8 cellular contexts compared by ENCODE assay signal in the genomic region with DNA sequence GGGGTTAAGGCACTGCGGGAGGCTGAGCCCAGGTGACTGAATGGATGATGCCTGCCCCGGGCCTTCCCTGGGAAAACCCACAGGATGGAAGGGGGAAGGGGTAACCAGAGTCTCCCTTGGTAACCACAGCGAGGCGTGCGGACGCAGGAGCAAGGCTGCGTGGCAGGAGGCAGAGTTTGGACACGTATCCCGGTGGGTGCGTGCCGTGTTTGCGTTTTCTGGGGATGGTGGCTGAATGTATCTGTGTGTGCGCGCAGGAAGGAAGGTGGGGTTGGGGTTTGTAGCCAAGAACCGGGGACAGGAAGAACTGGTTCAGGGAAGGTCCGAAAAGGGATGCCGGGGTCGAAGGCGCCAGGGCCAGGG. TPM values are rescaled to one million over a fixed set of nuclear protein-coding genes. Genes with fewer than 3 reads are reported as not detected.
DNase-seq lines count a peak whose midpoint lies in the region; ATAC-seq, FAIRE-seq and TF ChIP-seq lines count a peak whose summit lies in the region.

No MANE protein-coding gene starts in this region.

- in situ Hi-C loops in brain microvascular endothelial cell (cut with HindIII; ENCODE audit: low pct_ligation_motif_present, low sequenced_read_pairs): no loop called here

- no peaks in the 10 kb centered on the region for H3K9me3 ChIP-seq in muscle layer of colon (ENCODE audit: low read length)

- peaks cover 12% of the 10 kb centered on the region for H3K4me1 ChIP-seq in muscle layer of colon (ENCODE audit: insufficient read depth, low read length)

- DNase-seq in stimulated activated CD4-positive, alpha-beta T cell treated with anti-CD3 and anti-CD28 coated beads, Interleukin-4, amount 100 ng/mL, for 1 hour: peak; percentile 10
- no peak for DNase-seq in stimulated activated CD4-positive, alpha-beta T cell treated with anti-CD3 and anti-CD28 coated beads, Interleukin-15, amount 100 ng/mL, for 24 hours
- no peak for DNase-seq in brain microvascular endothelial cell
- DNase-seq in activated gamma-delta T cell (lab: John Stamatoyannopoulos, UW): no peak
- DNase-seq in D721Med (ENCODE audit: insufficient read length, low spot score): no peak
- DNase-seq in NCI-H446 (lab: John Stamatoyannopoulos, UW): no peak

- no peaks in the 10 kb centered on the region for H3K36me3 ChIP-seq in brain microvascular endothelial cell (replicated peaks)
- no peaks in the 10 kb centered on the region for H3K36me3 ChIP-seq in muscle layer of colon (ENCODE audit: insufficient read depth, low read length)

- H3K27ac ChIP-seq in brain microvascular endothelial cell (no peak overlapping the region), muscle layer of colon (ENCODE audit: low read depth, low read length) (no peak overlapping the region)

- no peak for ATAC-seq in esophagus mucosa

- no peak for FAIRE-seq in D721Med (lab: Jason Lieb, UNC)

- no peak for TF ChIP-seq CTCF in brain microvascular endothelial cell (IDR thresholded peaks at IDR 0.05; ENCODE audit: low read depth, low read length, missing control alignments)
- no peak for TF ChIP-seq CTCF in D721Med (IDR thresholded peaks at IDR 0.05; ENCODE audit: insufficient read depth, missing control alignments)

- H3K27me3 ChIP-seq in brain microvascular endothelial cell (replicated peaks) (peaks cover 18% of the 10 kb centered on the region), muscle layer of colon (ENCODE audit: control insufficient read depth in 1 of 2, insufficient read depth in 2 of 2, low read length in 2 of 2) (peaks cover 9 to 21% of the 10 kb centered on the region in 2 donors)

- H3K9ac ChIP-seq in muscle layer of colon (ENCODE audit: low read length): no peak overlapping the region

- peak overlapping the region; percentile 66 for H3K4me3 ChIP-seq in brain microvascular endothelial cell (ENCODE audit: low read depth, low read length)
- H3K4me3 ChIP-seq in muscle layer of colon (ENCODE audit: low read depth in 1 of 2, low read length in 2 of 2): peak overlapping the region; percentile 60 to 67

RNA-seq across cellular contexts. Expression of a gene that starts 1.8 kb away (rescaled TPM):
- 9.2 TPM for total RNA-seq in esophagus mucosa
